8 cellular contexts compared by ENCODE assay signal in genomic region chr3:108588616-108589015, GRCh38. TPM values are rescaled to one million over a fixed set of nuclear protein-coding genes. Genes with fewer than 3 reads are reported as not detected.
DNase-seq lines count a peak whose midpoint lies in the region; ATAC-seq and TF ChIP-seq lines count a peak whose summit lies in the region.

No MANE protein-coding gene starts in this region.

- no peak for TF ChIP-seq CTCF in right lobe of liver (IDR thresholded peaks at IDR 0.05)

- ATAC-seq in stimulated activated naive CD8-positive, alpha-beta T cell treated with anti-CD3 and anti-CD28 coated beads, Interleukin-15, Interleukin-2, amounts not matched to agents 100 U/mL and 50 U/mL, for 24 hours: no peak
- ATAC-seq in right lobe of liver (no peak), aorta (ENCODE audit: low FRiP score) (no peak)

- peak overlapping the region; percentile 96 for H3K4me3 Mint-ChIP-seq in stimulated activated naive CD8-positive, alpha-beta T cell treated with anti-CD3 and anti-CD28 coated beads, Interleukin-15, Interleukin-2, amounts not matched to agents 100 ng/mL and 50 ng/mL, for 24 hours
- peak overlapping the region; percentile 99 for H3K4me3 Mint-ChIP-seq in activated naive CD8-positive, alpha-beta T cell

- H3K9me3 Mint-ChIP-seq in stimulated activated naive CD8-positive, alpha-beta T cell treated with anti-CD3 and anti-CD28 coated beads, Interleukin-15, Interleukin-2, amounts not matched to agents 100 ng/mL and 50 ng/mL, for 24 hours: no peaks in the 10 kb centered on the region
- H3K9me3 Mint-ChIP-seq in activated naive CD8-positive, alpha-beta T cell (ENCODE audit: low read depth): no peaks in the 10 kb centered on the region

- no peaks in the 10 kb centered on the region for H3K36me3 ChIP-seq in right lobe of liver
- H3K36me3 ChIP-seq in aorta (ENCODE audit: control insufficient read depth in 1 of 2, insufficient read depth in 2 of 2, low read length in 1 of 2): no peaks in the 10 kb centered on the region

- WGBS in right lobe of liver (ENCODE audit: insufficient coverage, low coverage, low lambda C conversion rate, missing lambda C conversion rate): 1% methylated on average over 10 of the region's 10 CpGs
- WGBS in aorta, 2 donors: 1% methylated on average over 10 of the region's 10 CpGs

- H3K27ac Mint-ChIP-seq in stimulated activated naive CD8-positive, alpha-beta T cell treated with anti-CD3 and anti-CD28 coated beads, Interleukin-15, Interleukin-2, amounts not matched to agents 100 ng/mL and 50 ng/mL, for 24 hours: peak overlapping the region; percentile 97
- H3K27ac Mint-ChIP-seq in activated naive CD8-positive, alpha-beta T cell: peak overlapping the region; percentile 97

- H3K27ac ChIP-seq in right lobe of liver: peak overlapping the region; percentile 94 to 97 (median 95)
- H3K27ac ChIP-seq in aorta (ENCODE audit: low read depth in 1 of 2, low read length in 2 of 2): no peak overlapping the region

- no peak for TF ChIP-seq POLR2A in right lobe of liver (IDR thresholded peaks at IDR 0.05)

- H3K4me3 ChIP-seq in right lobe of liver: peak overlapping the region; percentile 76 to 81 (median 80)
- peak overlapping the region; percentile 56 to 76 for H3K4me3 ChIP-seq in aorta (ENCODE audit: low read length in 2 of 2)

- intact Hi-C loops in right lobe of liver (cut with DNase I) (no loop called here), aorta (cut with DNase I) (no loop called here)

- no peak for DNase-seq in stimulated activated naive CD8-positive, alpha-beta T cell treated with anti-CD3 and anti-CD28 coated beads, Interleukin-15, Interleukin-2, amounts not matched to agents 100 U/mL and 50 U/mL, for 24 hours
- DNase-seq in right lobe of liver: no peak
- DNase-seq in aorta: no peak
- DNase-seq in GDM1 (lab: John Stamatoyannopoulos, UW): no peak
- no peak for DNase-seq in DMS153 (lab: John Stamatoyannopoulos, UW)
- DNase-seq in NCI-H510A treated with DMSO at 0.1 percent for 48 hours (lab: John Stamatoyannopoulos, UW): no peak

- H3K27me3 Mint-ChIP-seq in stimulated activated naive CD8-positive, alpha-beta T cell treated with anti-CD3 and anti-CD28 coated beads, Interleukin-15, Interleukin-2, amounts not matched to agents 100 ng/mL and 50 ng/mL, for 24 hours: no peaks in the 10 kb centered on the region
- H3K27me3 Mint-ChIP-seq in activated naive CD8-positive, alpha-beta T cell: no peaks in the 10 kb centered on the region

- H3K4me1 ChIP-seq in right lobe of liver: peaks cover 0 to 7% (median 0%) of the 10 kb centered on the region in 4 donors
- H3K4me1 ChIP-seq in aorta (ENCODE audit: control insufficient read depth in 1 of 2, insufficient read depth in 2 of 2, low read length in 2 of 2): no peaks in the 10 kb centered on the region

- H3K4me1 Mint-ChIP-seq in stimulated activated naive CD8-positive, alpha-beta T cell treated with anti-CD3 and anti-CD28 coated beads, Interleukin-15, Interleukin-2, amounts not matched to agents 100 ng/mL and 50 ng/mL, for 24 hours (ENCODE audit: low read depth): peaks cover 42% of the 10 kb centered on the region
- peaks cover 36% of the 10 kb centered on the region for H3K4me1 Mint-ChIP-seq in activated naive CD8-positive, alpha-beta T cell (ENCODE audit: low read depth)

- H3K9me3 ChIP-seq in right lobe of liver (no peaks in the 10 kb centered on the region), aorta (ENCODE audit: control insufficient read depth, low read length) (no peaks in the 10 kb centered on the region)

- peaks cover 25% of the 10 kb centered on the region for H3K36me3 Mint-ChIP-seq in stimulated activated naive CD8-positive, alpha-beta T cell treated with anti-CD3 and anti-CD28 coated beads, Interleukin-15, Interleukin-2, amounts not matched to agents 100 ng/mL and 50 ng/mL, for 24 hours (ENCODE audit: low read depth)
- no peaks in the 10 kb centered on the region for H3K36me3 Mint-ChIP-seq in activated naive CD8-positive, alpha-beta T cell

- H3K27me3 ChIP-seq in right lobe of liver (no peaks in the 10 kb centered on the region), aorta (ENCODE audit: control insufficient read depth in 1 of 2, insufficient read depth in 2 of 2, low read length in 1 of 2) (no peaks in the 10 kb centered on the region)

RNA-seq across cellular contexts. Expression of gene CIP2A, which starts 0.6 kb away (rescaled TPM):
- total RNA-seq in right lobe of liver (1 to 10 TPM in 3 of 6 experiments, under 1 TPM in 3; 0.44 to 3.2 (median 1.3) TPM), aorta (1 to 10 TPM; 2.8 to 4.5 TPM)
- under 1 TPM; 0.25 to 0.97 TPM for polyA plus RNA-seq in aorta

RNA-seq across cellular contexts. Expression of gene DZIP3, which starts 0.9 kb away (rescaled TPM):
- 1 to 10 TPM; 2.2 to 5.2 (median 3.0) TPM for total RNA-seq in right lobe of liver
- 10 to 100 TPM in 1 of 2 donors, 1 to 10 TPM in 1; 9.3 to 15.5 TPM for total RNA-seq in aorta
- 1 to 10 TPM in 1 of 2 donors, under 1 TPM in 1; 0.38 to 4.9 TPM for polyA plus RNA-seq in aorta

Comparison
In these comparisons a context has a peak if more than half of its experiments do, and no peak if none do; other contexts are left out.
1. H3K27ac ChIP-seq: peak in right lobe of liver (3 of 3); none in aorta (0 of 2).